8 cellular contexts compared by ENCODE assay signal in the genomic region with DNA sequence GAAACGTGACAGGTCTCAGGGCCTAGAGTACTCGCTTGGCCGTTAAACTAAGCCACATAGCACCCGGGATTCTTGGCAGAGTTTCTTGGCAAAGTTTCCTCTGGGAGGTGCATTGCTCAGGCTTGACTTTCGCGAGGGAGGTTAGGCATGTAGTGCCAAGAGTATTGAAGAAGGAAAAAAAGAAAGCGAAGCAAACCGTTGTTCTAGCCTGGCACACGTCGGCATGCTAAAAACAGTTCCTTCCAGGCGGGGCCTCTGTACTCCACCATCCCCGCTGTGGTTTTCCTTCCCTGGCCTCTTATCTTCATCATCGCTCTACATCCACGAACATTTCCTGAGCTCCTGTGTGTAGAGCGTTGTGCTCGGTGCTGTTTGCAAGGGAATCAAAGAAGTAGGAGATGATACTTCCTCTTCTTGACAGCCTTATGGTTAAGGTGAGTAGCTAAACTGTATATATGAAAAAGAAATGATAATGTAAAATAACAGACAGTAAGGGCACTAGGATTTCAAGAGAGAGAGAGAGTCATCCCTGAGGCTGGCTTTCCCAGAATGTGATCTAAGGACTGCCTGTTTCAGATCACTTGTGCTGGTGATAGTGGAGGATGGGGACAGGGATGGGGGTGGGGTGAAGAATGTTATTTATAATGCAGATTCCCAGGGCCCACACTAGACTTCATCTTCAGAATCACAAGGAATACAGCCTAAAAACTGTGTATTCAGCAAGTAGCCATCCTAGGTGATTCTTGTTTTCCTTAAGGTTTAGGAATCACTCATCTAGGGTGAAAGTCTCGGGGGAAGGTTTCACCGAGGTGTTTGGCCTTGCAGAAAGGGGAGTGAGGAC. TPM values are rescaled to one million over a fixed set of nuclear protein-coding genes. Genes with fewer than 3 reads are reported as not detected.
DNase-seq lines count a peak whose midpoint lies in the region; ATAC-seq and TF ChIP-seq lines count a peak whose summit lies in the region.

No MANE protein-coding gene starts in this region.

- H3K36me3 ChIP-seq in Loucy (ENCODE audit: insufficient read depth, low read length) (no peaks in the 10 kb centered on the region; the same call in 1 of the 2 replicates), colonic mucosa (no peaks in the 10 kb centered on the region)

- intact Hi-C loops in colonic mucosa (cut with DNase I) = no loop called here

- peak overlapping the region; percentile 77 for H3K4me3 ChIP-seq in Loucy (ENCODE audit: low read length, poor library complexity, severe bottlenecking)
- no peak overlapping the region for H3K4me3 ChIP-seq in colonic mucosa

- peak overlapping the region; percentile 96 for H3K4me2 ChIP-seq in Loucy (ENCODE audit: low read depth, low read length, poor library complexity, severe bottlenecking)

- ATAC-seq in GM19328 (IDR thresholded peaks at IDR 0.05; ENCODE audit: unreplicated experiment) (no peak), GM21423 (IDR thresholded peaks at IDR 0.05; ENCODE audit: unreplicated experiment) (no peak)

- H3K27me3 ChIP-seq in Loucy (ENCODE audit: insufficient read depth, low read length, poor library complexity, severe bottlenecking) (no peaks in the 10 kb centered on the region), colonic mucosa (peaks cover 15% of the 10 kb centered on the region)

- no peaks in the 10 kb centered on the region for H3K9me2 ChIP-seq in Loucy (replicated peaks; ENCODE audit: low read depth, low read length)

- H3F3A ChIP-seq in Loucy (ENCODE audit: low read depth) = peaks cover 22% of the 10 kb centered on the region

- H3K27ac ChIP-seq in colonic mucosa = no peak overlapping the region

- H3K9ac ChIP-seq in Loucy (ENCODE audit: low read depth, low read length, poor library complexity, severe bottlenecking) (peak overlapping the region; percentile 97), colonic mucosa (ENCODE audit: low read depth in 2 of 2, low read length in 2 of 2) (no peak overlapping the region)

- no peaks in the 10 kb centered on the region for H4K20me1 ChIP-seq in Loucy (ENCODE audit: insufficient read depth, low read length, poor library complexity, severe bottlenecking)

- H3K9me3 ChIP-seq in Loucy (ENCODE audit: insufficient read depth, low read depth, low read length) (no peaks in the 10 kb centered on the region), colonic mucosa (no peaks in the 10 kb centered on the region)

- H2AFZ ChIP-seq in Loucy (ENCODE audit: low read length) = peak overlapping the region; percentile 13; the same call in 1 of the 2 replicates

- DNase-seq in AML-193 (lab: John Stamatoyannopoulos, UW) (peak; percentile 17 to 29), colonic mucosa (peak; percentile 64), myocyte (ENCODE audit: low read depth) (peak; percentile 90), NCI-H1436 treated with DMSO at 0.1 percent for 48 hours (lab: John Stamatoyannopoulos, UW) (no peak)
- no peak for DNase-seq in activated naive CD4-positive, alpha-beta T cell treated with anti-CD3 and anti-CD28 coated beads, Interleukin-2, amount 50 U/mL, for 16 hours

- H3K79me2 ChIP-seq in Loucy (ENCODE audit: insufficient read depth, low read length) = peaks cover 84% of the 10 kb centered on the region

- peaks cover 89% of the 10 kb centered on the region for H3K4me1 ChIP-seq in Loucy (ENCODE audit: insufficient read depth, low read length, poor library complexity, severe bottlenecking)
- no peaks in the 10 kb centered on the region for H3K4me1 ChIP-seq in colonic mucosa

- TF ChIP-seq CTCF in Loucy (conservative IDR thresholded peaks at IDR 0.05; ENCODE audit: low read length) (no peak), colonic mucosa (IDR thresholded peaks at IDR 0.05) (no peak)

RNA-seq across cellular contexts. Expression of gene RNF220, which starts 18.9 kb away (rescaled TPM):
- 10 to 100 TPM; 53.3 to 62.0 TPM for total RNA-seq in colonic mucosa
- 129 and 153 TPM in 2 replicates for total RNA-seq in myocyte
- polyA plus RNA-seq in myocyte (2012) = 86.6 TPM

Comparison
In these comparisons a context has a peak if more than half of its experiments do, and no peak if none do; other contexts are left out.
1. DNase-seq: peak in AML-193 (2 of 2), colonic mucosa (single experiment) and myocyte (single experiment); none in activated naive CD4-positive, alpha-beta T cell treated with anti-CD3 and anti-CD28 coated beads, Interleukin-2, amount 50 U/mL, for 16 hours (single experiment) and NCI-H1436 treated with DMSO at 0.1 percent for 48 hours (single experiment).